Comparison of ENCODE assay signal across 1 cellular context in the genomic region with DNA sequence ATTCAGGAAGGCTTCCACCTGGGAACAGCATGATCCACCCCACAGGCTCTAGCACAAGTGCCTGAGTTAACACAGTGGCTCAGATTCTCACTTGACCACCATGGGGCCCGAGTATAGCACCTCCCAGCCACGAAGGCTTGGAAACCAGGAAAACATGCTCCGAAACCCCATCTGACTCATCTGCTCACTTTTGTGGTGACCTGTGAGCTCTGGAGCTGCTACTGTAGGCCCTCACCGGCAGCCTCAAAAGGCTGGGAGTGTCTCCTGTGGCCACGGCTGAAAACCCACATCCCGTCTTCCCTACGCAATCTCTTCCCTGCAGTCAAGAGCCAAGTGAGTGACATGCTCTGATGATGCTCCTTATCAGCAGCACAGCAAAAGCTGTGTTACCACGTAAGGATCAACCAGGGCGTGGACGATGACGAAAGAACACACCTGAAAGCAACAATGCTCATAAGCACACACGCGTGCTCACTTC.
TF ChIP-seq lines count a peak whose summit lies in the region.

No MANE protein-coding gene starts in this region.

TF ChIP-seq in K562, 482 proteins besides CTCF, POLR2A, EP300 and RAD21 (continued from another document):
- peak; percentile 43; the same call in 1 of the 2 replicates for TF ChIP-seq MYNN (IDR thresholded peaks at IDR 0.05)
- no peak for TF ChIP-seq MYNN (CRISPR knock-in tag; IDR thresholded peaks at IDR 0.05)
- TF ChIP-seq TEAD1 (CRISPR knock-in tag; IDR thresholded peaks at IDR 0.05), result peak; percentile 48 to 89; a peak in 2 of 4 replicates
- peak; percentile 88; the same call in 1 of the 2 replicates for TF ChIP-seq LCOR (CRISPR knock-in tag; IDR thresholded peaks at IDR 0.05)
- TF ChIP-seq TFAM (CRISPR knock-in tag; conservative IDR thresholded peaks at IDR 0.05), result no peak
- TF ChIP-seq ZNF644 (tag; IDR thresholded peaks at IDR 0.05; ENCODE audit: low read depth), result 0 out of 2 replicates have a peak, but pooled peaks have one; percentile 52
- peak; percentile 67 for TF ChIP-seq MYC (IDR thresholded peaks at IDR 0.05; ENCODE audit: low read depth, low read length)
- no peak for TF ChIP-seq MYC (CRISPR knock-in tag; IDR thresholded peaks at IDR 0.05; ENCODE audit: borderline replicate concordance, low read depth)
- TF ChIP-seq TBL1XR1 (IDR thresholded peaks at IDR 0.05; ENCODE audit: low read length in 2 of 2), result peak; percentile 50 to 92; a peak in 2 of 4 replicates
- TF ChIP-seq FOXM1 (IDR thresholded peaks at IDR 0.05; ENCODE audit: low read depth), result peak; percentile 80
- no peak for TF ChIP-seq FOXM1 (CRISPR knock-in tag; IDR thresholded peaks at IDR 0.05; ENCODE audit: low read depth)
- peak; percentile 27; the same call in 1 of the 2 replicates for TF ChIP-seq ZNF24 (IDR thresholded peaks at IDR 0.05)
- TF ChIP-seq HDAC1 (IDR thresholded peaks at IDR 0.05), result peak in 1 of 2 experiments; percentile 97; a peak in 2 of 4 replicates
- TF ChIP-seq SP1 (CRISPR knock-in tag; IDR thresholded peaks at IDR 0.05), result peak; percentile 85
- peak; percentile 55 for TF ChIP-seq TAF9B (IDR thresholded peaks at IDR 0.05; ENCODE audit: partially characterized antibody)
- TF ChIP-seq JUN (IDR thresholded peaks at IDR 0.05; ENCODE audit: borderline replicate concordance, low read depth, low read length), result peak; percentile 79; the same call in 1 of the 2 replicates
- TF ChIP-seq JUN (CRISPR knock-in tag; IDR thresholded peaks at IDR 0.05; ENCODE audit: borderline replicate concordance), result peak; percentile 77; the same call in 1 of the 2 replicates
- TF ChIP-seq POLR3G (IDR thresholded peaks at IDR 0.05; ENCODE audit: extremely low read depth, insufficient read length, insufficient replicate concordance), result no peak
- TF ChIP-seq, protein P1, sequence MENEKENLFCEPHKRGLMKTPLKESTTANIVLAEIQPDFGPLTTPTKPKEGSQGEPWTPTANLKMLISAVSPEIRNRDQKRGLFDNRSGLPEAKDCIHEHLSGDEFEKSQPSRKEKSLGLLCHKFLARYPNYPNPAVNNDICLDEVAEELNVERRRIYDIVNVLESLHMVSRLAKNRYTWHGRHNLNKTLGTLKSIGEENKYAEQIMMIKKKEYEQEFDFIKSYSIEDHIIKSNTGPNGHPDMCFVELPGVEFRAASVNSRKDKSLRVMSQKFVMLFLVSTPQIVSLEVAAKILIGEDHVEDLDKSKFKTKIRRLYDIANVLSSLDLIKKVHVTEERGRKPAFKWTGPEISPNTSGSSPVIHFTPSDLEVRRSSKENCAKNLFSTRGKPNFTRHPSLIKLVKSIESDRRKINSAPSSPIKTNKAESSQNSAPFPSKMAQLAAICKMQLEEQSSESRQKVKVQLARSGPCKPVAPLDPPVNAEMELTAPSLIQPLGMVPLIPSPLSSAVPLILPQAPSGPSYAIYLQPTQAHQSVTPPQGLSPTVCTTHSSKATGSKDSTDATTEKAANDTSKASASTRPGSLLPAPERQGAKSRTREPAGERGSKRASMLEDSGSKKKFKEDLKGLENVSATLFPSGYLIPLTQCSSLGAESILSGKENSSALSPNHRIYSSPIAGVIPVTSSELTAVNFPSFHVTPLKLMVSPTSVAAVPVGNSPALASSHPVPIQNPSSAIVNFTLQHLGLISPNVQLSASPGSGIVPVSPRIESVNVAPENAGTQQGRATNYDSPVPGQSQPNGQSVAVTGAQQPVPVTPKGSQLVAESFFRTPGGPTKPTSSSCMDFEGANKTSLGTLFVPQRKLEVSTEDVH (IDR thresholded peaks at IDR 0.05; ENCODE audit: low read depth, partially characterized antibody), result peak; percentile 40
- TF ChIP-seq TEAD4 (IDR thresholded peaks at IDR 0.05; ENCODE audit: low read length), result peak; percentile 97
- no peak for TF ChIP-seq TEAD4 (CRISPR knock-in tag; IDR thresholded peaks at IDR 0.05; ENCODE audit: borderline replicate concordance)
- peak; percentile 25 to 43; a peak in 1 of 4 replicates for TF ChIP-seq MAZ (CRISPR knock-in tag; conservative IDR thresholded peaks at IDR 0.05 in 1 of 2, IDR thresholded peaks at IDR 0.05 in 1 of 2)
- no peak for TF ChIP-seq RBM17 (IDR thresholded peaks at IDR 0.05; ENCODE audit: borderline replicate concordance, low read depth, low read length)
- TF ChIP-seq GABPB1 (CRISPR knock-in tag; IDR thresholded peaks at IDR 0.05), result peak; percentile 76
- TF ChIP-seq, protein P2, sequence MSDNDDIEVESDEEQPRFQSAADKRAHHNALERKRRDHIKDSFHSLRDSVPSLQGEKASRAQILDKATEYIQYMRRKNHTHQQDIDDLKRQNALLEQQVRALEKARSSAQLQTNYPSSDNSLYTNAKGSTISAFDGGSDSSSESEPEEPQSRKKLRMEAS (CRISPR knock-in tag; IDR thresholded peaks at IDR 0.05), result peak; percentile 88
- peak; percentile 91 for TF ChIP-seq TAL1 (IDR thresholded peaks at IDR 0.05)
- TF ChIP-seq C11orf30 (IDR thresholded peaks at IDR 0.05; ENCODE audit: low read depth), result no peak
- no peak for TF ChIP-seq ZNF699 (CRISPR knock-in tag; IDR thresholded peaks at IDR 0.05; ENCODE audit: insufficient replicate concordance)
- TF ChIP-seq CREB1 (IDR thresholded peaks at IDR 0.05), result peak; percentile 98
- peak; percentile 96 for TF ChIP-seq CREB1 (CRISPR knock-in tag; IDR thresholded peaks at IDR 0.05)
- peak in 1 of 2 experiments; percentile 73; a peak in 1 of 3 replicates for TF ChIP-seq CBX3 (IDR thresholded peaks at IDR 0.05; ENCODE audit: borderline replicate concordance in 1 of 2, low read length in 2 of 2)
- TF ChIP-seq CBFA2T2 (conservative IDR thresholded peaks at IDR 0.05), result peak; percentile 93
- peak; percentile 67; the same call in 1 of the 2 replicates for TF ChIP-seq HMBOX1 (IDR thresholded peaks at IDR 0.05)
- TF ChIP-seq BRD9 (IDR thresholded peaks at IDR 0.05; ENCODE audit: low read depth, partially characterized antibody), result peak; percentile 37
- peak; percentile 96 for TF ChIP-seq CBFA2T3 (IDR thresholded peaks at IDR 0.05)
- peak; percentile 98 for TF ChIP-seq MEIS2 (IDR thresholded peaks at IDR 0.05; ENCODE audit: partially characterized antibody)
- TF ChIP-seq, protein P3, sequence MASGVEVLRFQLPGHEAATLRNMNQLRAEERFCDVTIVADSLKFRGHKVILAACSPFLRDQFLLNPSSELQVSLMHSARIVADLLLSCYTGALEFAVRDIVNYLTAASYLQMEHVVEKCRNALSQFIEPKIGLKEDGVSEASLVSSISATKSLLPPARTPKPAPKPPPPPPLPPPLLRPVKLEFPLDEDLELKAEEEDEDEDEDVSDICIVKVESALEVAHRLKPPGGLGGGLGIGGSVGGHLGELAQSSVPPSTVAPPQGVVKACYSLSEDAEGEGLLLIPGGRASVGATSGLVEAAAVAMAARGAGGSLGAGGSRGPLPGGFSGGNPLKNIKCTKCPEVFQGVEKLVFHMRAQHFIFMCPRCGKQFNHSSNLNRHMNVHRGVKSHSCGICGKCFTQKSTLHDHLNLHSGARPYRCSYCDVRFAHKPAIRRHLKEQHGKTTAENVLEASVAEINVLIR (CRISPR knock-in tag; IDR thresholded peaks at IDR 0.05), result peak; percentile 78
- TF ChIP-seq SREBF2 (CRISPR knock-in tag; IDR thresholded peaks at IDR 0.05), result no peak
- TF ChIP-seq ZBTB8A (IDR thresholded peaks at IDR 0.05; ENCODE audit: partially characterized antibody), result no peak
- 0 out of 2 replicates have a peak, but pooled peaks have one; percentile 45 for TF ChIP-seq ATF1 (CRISPR knock-in tag; IDR thresholded peaks at IDR 0.05)
- peak; percentile 94 for TF ChIP-seq ATF1 (tag; IDR thresholded peaks at IDR 0.05)
- TF ChIP-seq RB1 (IDR thresholded peaks at IDR 0.05; ENCODE audit: low read depth), result peak; percentile 56; the same call in 1 of the 2 replicates
- TF ChIP-seq RREB1 (CRISPR knock-in tag; IDR thresholded peaks at IDR 0.05), result 0 out of 2 replicates have a peak, but pooled peaks have one; percentile 44
- peak; percentile 87 for TF ChIP-seq STAT5A (IDR thresholded peaks at IDR 0.05; ENCODE audit: borderline replicate concordance, low read length)
- no peak for TF ChIP-seq NCOA6 (IDR thresholded peaks at IDR 0.05)
- TF ChIP-seq FOXA3 (CRISPR knock-in tag; conservative IDR thresholded peaks at IDR 0.05 in 1 of 2, IDR thresholded peaks at IDR 0.05 in 1 of 2), result peak in 1 of 2 experiments; percentile 73; a peak in 1 of 4 replicates
- peak; percentile 95 for TF ChIP-seq SMARCE1 (IDR thresholded peaks at IDR 0.05)
- TF ChIP-seq ARNT (IDR thresholded peaks at IDR 0.05), result peak in 1 of 2 experiments; percentile 79; a peak in 2 of 4 replicates
- TF ChIP-seq RAD51 (IDR thresholded peaks at IDR 0.05; ENCODE audit: borderline replicate concordance, low read depth), result no peak
- TF ChIP-seq THAP12 (CRISPR knock-in tag; IDR thresholded peaks at IDR 0.05), result no peak
- peak in 1 of 2 experiments; percentile 68; a peak in 1 of 4 replicates for TF ChIP-seq NONO (IDR thresholded peaks at IDR 0.05; ENCODE audit: low read depth in 2 of 2, low read length in 1 of 2)
TF ChIP-seq in K562: peak in this region for 143.
